8 cellular contexts compared by ENCODE assay signal in the genomic region with DNA sequence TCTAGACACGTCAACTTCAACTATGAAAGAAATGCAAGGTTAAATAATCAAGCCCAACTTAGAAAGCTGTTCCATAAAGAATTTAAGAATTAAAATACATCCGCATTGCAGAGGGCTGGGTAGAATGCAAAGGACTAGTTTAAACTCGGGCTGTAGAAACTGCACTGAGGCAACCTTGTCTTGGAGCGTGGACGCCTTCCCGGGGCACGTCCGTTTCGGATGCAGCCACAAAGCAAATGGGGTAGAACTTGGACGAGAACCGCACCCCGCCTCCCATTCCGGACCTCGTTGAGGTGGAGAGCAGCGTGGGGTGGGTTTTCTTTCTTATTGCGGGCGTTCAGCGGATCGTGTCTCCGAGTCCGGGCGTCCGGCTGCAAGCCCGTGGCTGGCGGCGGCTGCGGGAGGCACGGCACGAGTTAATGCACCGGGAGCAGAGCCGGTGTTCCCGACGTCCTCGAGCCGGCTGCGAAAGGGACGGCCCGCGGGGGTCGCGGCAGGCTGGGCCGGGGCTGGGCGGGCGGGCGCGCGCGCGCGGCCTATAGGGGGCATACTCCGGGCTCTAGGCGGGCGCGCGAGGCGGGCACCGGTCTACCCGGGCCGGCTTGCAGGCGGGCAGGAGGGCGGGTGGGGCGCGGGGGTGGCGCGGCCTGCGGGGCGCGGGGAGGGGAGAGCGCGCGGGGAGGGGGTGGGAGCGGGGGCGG. TPM values are rescaled to one million over a fixed set of nuclear protein-coding genes. Genes with fewer than 3 reads are reported as not detected.
DNase-seq lines count a peak whose midpoint lies in the region; ATAC-seq and TF ChIP-seq lines count a peak whose summit lies in the region.

No MANE protein-coding gene starts in this region.

- H2BK5ac ChIP-seq in trophoblast cell (ENCODE audit: low read depth, low read length, poor library complexity), result peak overlapping the region; percentile 37

- peak overlapping the region; percentile 45 for H3K14ac ChIP-seq in trophoblast cell (ENCODE audit: low read length)

- DNase-seq in NCI-H82 (lab: John Stamatoyannopoulos, UW) (peak; percentile 79), NCI-H82 treated with DMSO at 0.1 percent for 48 hours (lab: John Stamatoyannopoulos, UW; ENCODE audit: unreplicated experiment) (no peak), RWPE1 (ENCODE audit: low spot score) (peak; percentile 63), cardiac muscle cell (ENCODE audit: low read depth in 1 of 2, low spot score in 1 of 2) (peak; percentile 70 to 76), trophoblast cell (peak in 1 of 2 donors; percentile 77), tibial nerve (ENCODE audit: low spot score in 2 of 2) (peak; percentile 33 to 34)
- DNase-seq in activated naive CD8-positive, alpha-beta T cell treated with anti-CD3 and anti-CD28 coated beads for 36 hours, result peak; percentile 65

- peak overlapping the region; percentile 44 for H4K8ac ChIP-seq in trophoblast cell (ENCODE audit: low read depth, low read length)

- TF ChIP-seq EP300 in tibial nerve (IDR thresholded peaks at IDR 0.05), result peak in 1 of 2 donors; percentile 13

- TF ChIP-seq POLR2A in tibial nerve (IDR thresholded peaks at IDR 0.05), result no peak

- peak overlapping the region; percentile 71 for H2BK120ac ChIP-seq in trophoblast cell (ENCODE audit: insufficient read depth, low read length, poor library complexity)

- TF ChIP-seq CTCF in RWPE1 (conservative IDR thresholded peaks at IDR 0.05; ENCODE audit: low read depth), result peak; percentile 47; the same call in 1 of the 2 replicates
- TF ChIP-seq CTCF in cardiac muscle cell (IDR thresholded peaks at IDR 0.05; ENCODE audit: low read depth, low read length), result peak; percentile 5
- TF ChIP-seq CTCF in tibial nerve (IDR thresholded peaks at IDR 0.05), result peak; percentile 11 to 76 (median 59)

- CTCF ChIA-PET in RWPE1 (lab: Yijun Ruan, JAX), result interaction anchor here (0.6 to 0.7 kb wide), 4 partner anchors 16 to 1147 kb away, joined by 3 to 4 read pairs (median 3); no protein-coding TSS in a partner anchor

- H3K79me2 ChIP-seq in trophoblast cell (ENCODE audit: control insufficient read depth, insufficient read depth, low read length, poor library complexity), result peaks cover 13% of the 10 kb centered on the region

- H3K4me3 Mint-ChIP-seq in activated naive CD8-positive, alpha-beta T cell treated with anti-CD3 and anti-CD28 coated beads for 36 hours, result peak overlapping the region; percentile 96

- peaks cover 27% of the 10 kb centered on the region for H3K36me3 Mint-ChIP-seq in activated naive CD8-positive, alpha-beta T cell treated with anti-CD3 and anti-CD28 coated beads for 36 hours

- H2AFZ ChIP-seq in trophoblast cell (ENCODE audit: insufficient read depth, low read length, poor library complexity), result peak overlapping the region; percentile 15

- H2AK5ac ChIP-seq in trophoblast cell (ENCODE audit: low read length), result peak overlapping the region; percentile 7

- H3K4me3 ChIP-seq in cardiac muscle cell, result peak overlapping the region; percentile 81
- H3K4me3 ChIP-seq in trophoblast cell (ENCODE audit: low read depth, low read length), result peak overlapping the region; percentile 84
- peak overlapping the region; percentile 78 to 95 (median 84) for H3K4me3 ChIP-seq in tibial nerve

- no peaks in the 10 kb centered on the region for H3K27me3 Mint-ChIP-seq in activated naive CD8-positive, alpha-beta T cell treated with anti-CD3 and anti-CD28 coated beads for 36 hours

- peaks cover 15% of the 10 kb centered on the region for H3K79me1 ChIP-seq in trophoblast cell (ENCODE audit: low read length)

- H3K27ac Mint-ChIP-seq in activated naive CD8-positive, alpha-beta T cell treated with anti-CD3 and anti-CD28 coated beads for 36 hours, result peak overlapping the region; percentile 99

- peak; percentile 7 for ATAC-seq in HG03159 (IDR thresholded peaks at IDR 0.05; ENCODE audit: unreplicated experiment)

- H3K27me3 ChIP-seq in cardiac muscle cell (no peaks in the 10 kb centered on the region), trophoblast cell (ENCODE audit: insufficient read depth, low read length) (no peaks in the 10 kb centered on the region), tibial nerve (no peaks in the 10 kb centered on the region)

- H3K4me1 ChIP-seq in cardiac muscle cell (ENCODE audit: low read depth) (peaks cover 16% of the 10 kb centered on the region), trophoblast cell (ENCODE audit: control insufficient read depth in 1 of 2, insufficient read depth in 2 of 2, low read length in 2 of 2) (peaks cover 11 to 18% of the 10 kb centered on the region in 2 experiments), tibial nerve (peaks cover 0 to 48% (median 20%) of the 10 kb centered on the region in 4 donors)

- H4K12ac ChIP-seq in trophoblast cell (ENCODE audit: low read depth, low read length), result peak overlapping the region; percentile 19

- WGBS in trophoblast cell (ENCODE audit: extremely low coverage, insufficient coverage, insufficient read length), result no CpG with 5 or more reads among the region's 73 CpGs
- 0% methylated on average over 14 to 21 of the region's 73 CpGs for WGBS in tibial nerve, 2 donors

- peak overlapping the region; percentile 33 for H2BK12ac ChIP-seq in trophoblast cell (ENCODE audit: low read length)

- H3K9ac ChIP-seq in trophoblast cell (ENCODE audit: low read length), result peak overlapping the region; percentile 79

- H3K4me2 ChIP-seq in trophoblast cell (ENCODE audit: low read length), result peak overlapping the region; percentile 84

- POLR2A ChIA-PET in RWPE1 (lab: Yijun Ruan, JAX; ENCODE audit: low non-redundant PET), result no interaction called here

- H3K27ac ChIP-seq in RWPE1 (peak overlapping the region; percentile 92), cardiac muscle cell (peak overlapping the region; percentile 70), trophoblast cell (ENCODE audit: low read depth, low read length) (peak overlapping the region; percentile 74), tibial nerve (peak overlapping the region; percentile 76 to 99 (median 88))

- H3K9me3 Mint-ChIP-seq in activated naive CD8-positive, alpha-beta T cell treated with anti-CD3 and anti-CD28 coated beads for 36 hours, result no peaks in the 10 kb centered on the region

- H3K4ac ChIP-seq in trophoblast cell (ENCODE audit: low read depth, low read length), result peak overlapping the region; percentile 46

- H3K36me3 ChIP-seq in cardiac muscle cell, result no peaks in the 10 kb centered on the region
- H3K36me3 ChIP-seq in trophoblast cell (ENCODE audit: control insufficient read depth in 1 of 2, insufficient read depth in 2 of 2, low read length in 2 of 2), result no peaks in the 10 kb centered on the region
- no peaks in the 10 kb centered on the region for H3K36me3 ChIP-seq in tibial nerve

- H3K4me1 Mint-ChIP-seq in activated naive CD8-positive, alpha-beta T cell treated with anti-CD3 and anti-CD28 coated beads for 36 hours, result peaks cover 42% of the 10 kb centered on the region

- peak overlapping the region; percentile 80 for H3K18ac ChIP-seq in trophoblast cell (ENCODE audit: low read length)

- H3K23ac ChIP-seq in trophoblast cell (ENCODE audit: low read length), result no peak overlapping the region

- peak overlapping the region; percentile 38 for H4K91ac ChIP-seq in trophoblast cell (ENCODE audit: low read depth, low read length)

- H3K9me3 ChIP-seq in cardiac muscle cell (ENCODE audit: low read depth) (no peaks in the 10 kb centered on the region), trophoblast cell (ENCODE audit: insufficient read depth, low read depth, low read length) (peaks cover 2% of the 10 kb centered on the region), tibial nerve (no peaks in the 10 kb centered on the region)

RNA-seq across cellular contexts. Expression of a gene that starts 2.0 kb away (rescaled TPM):
- 10 to 100 TPM; 19.3 to 20.1 TPM for total RNA-seq in activated naive CD8-positive, alpha-beta T cell treated with anti-CD3 and anti-CD28 coated beads for 36 hours
- total RNA-seq in cardiac muscle cell (14.5 and 26.4 TPM in 2 replicates), tibial nerve (10 to 100 TPM in 2 of 4 donors, 1 to 10 TPM in 2; 9.0 to 26.1 (median 9.8) TPM)
- polyA plus RNA-seq in cardiac muscle cell, result 9.7 and 12.5 TPM in 2 replicates
- 41.7 and 44.1 TPM in 2 replicates for polyA plus RNA-seq in trophoblast cell (2013)

Comparison
In these comparisons a context has a peak if more than half of its experiments do, and no peak if none do; other contexts are left out.
1. CTCF ChIP-seq: peak in every context shown above with its lines; median percentile 59 in tibial nerve; 47 in RWPE1; 5 in cardiac muscle cell.